ENCODE assay signal across 9 cellular contexts in genomic region chr12:64392221-64392620, GRCh38. TPM values are rescaled to one million over a fixed set of nuclear protein-coding genes. Genes with fewer than 3 reads are reported as not detected.
DNase-seq lines count a peak whose midpoint lies in the region; ATAC-seq and TF ChIP-seq lines count a peak whose summit lies in the region.
"Had no signal": no experiment of that assay in that cellular context is flagged by ENCODE, and none has a peak within 500 bp of the region (broad histone marks: within the 10 kb centered on the region; RNA-seq: fewer than 3 reads in every experiment).

No MANE protein-coding gene starts in this region.

- DNase-seq in AG09319 (ENCODE audit: extremely low read depth, low read depth) (no peak), NCI-H460 (ENCODE audit: extremely low read depth, low read depth) (peak; percentile 39), esophagus squamous epithelium (lab: John Stamatoyannopoulos, UW) (no peak), COR-L47 (lab: John Stamatoyannopoulos, UW) (no peak), coronary artery (ENCODE audit: low spot score) (no peak), mesothelial cell of epicardium (ENCODE audit: low spot score in 2 of 2, unreplicated experiment in 2 of 2) (no peak), NCI-H1092 treated with DMSO at 0.1 percent for 48 hours (lab: John Stamatoyannopoulos, UW) (no peak)

- H3K27ac ChIP-seq in esophagus squamous epithelium, result no peak overlapping the region
- H3K27ac ChIP-seq in coronary artery, result no peak overlapping the region

- intact Hi-C loops in esophagus squamous epithelium (cut with DNase I), result no loop called here

- H3K27me3 ChIP-seq in esophagus squamous epithelium, result peaks cover 0 to 28% (median 0%) of the 10 kb centered on the region in 4 donors

- H3K9me3 Mint-ChIP-seq in mesothelial cell of epicardium, result no peaks in the 10 kb centered on the region
- H3K9me3 Mint-ChIP-seq: dendritic cell treated with granulocyte-macrophage colony-stimulating factor and Interleukin-4, amounts not matched to agents 40 ng/mL and 50 ng/mL, for 4 days had no signal

- peaks cover 2% of the 10 kb centered on the region for H3K4me1 Mint-ChIP-seq in mesothelial cell of epicardium

- no peaks in the 10 kb centered on the region for H3K27me3 Mint-ChIP-seq in mesothelial cell of epicardium (ENCODE audit: low read depth)

- no peaks in the 10 kb centered on the region for H3K36me3 ChIP-seq in esophagus squamous epithelium

- H3K9me3 ChIP-seq in esophagus squamous epithelium, result no peaks in the 10 kb centered on the region

- no peak overlapping the region for H3K4me3 Mint-ChIP-seq in mesothelial cell of epicardium
- H3K4me3 Mint-ChIP-seq: dendritic cell treated with granulocyte-macrophage colony-stimulating factor and Interleukin-4, amounts not matched to agents 40 ng/mL and 50 ng/mL, for 4 days had no signal

- no peak overlapping the region for H3K27ac Mint-ChIP-seq in mesothelial cell of epicardium
- H3K27ac Mint-ChIP-seq: dendritic cell treated with granulocyte-macrophage colony-stimulating factor and Interleukin-4, amounts not matched to agents 40 ng/mL and 50 ng/mL, for 4 days had no signal

- peak; percentile 79 for ATAC-seq in GM18517 (IDR thresholded peaks at IDR 0.05; ENCODE audit: unreplicated experiment)

- WGBS in esophagus squamous epithelium, 2 donors, result 61 to 86% methylated on average over 2 to 3 of the region's 3 CpGs

- TF ChIP-seq CTCF in AG09319 (IDR thresholded peaks at IDR 0.05; ENCODE audit: low read depth, low read length) (peak; percentile 30), esophagus squamous epithelium (IDR thresholded peaks at IDR 0.05) (peak in 4 of 6 experiments; percentile 9 to 47 (median 16)), coronary artery (IDR thresholded peaks at IDR 0.05) (no peak), mesothelial cell of epicardium (IDR thresholded peaks at IDR 0.05; ENCODE audit: unreplicated experiment) (no peak)

- no peaks in the 10 kb centered on the region for H3K36me3 Mint-ChIP-seq in mesothelial cell of epicardium

- H3K4me1 ChIP-seq in esophagus squamous epithelium, result peaks cover 5 to 53% (median 9%) of the 10 kb centered on the region in 3 donors

- no peak for TF ChIP-seq POLR2A in esophagus squamous epithelium (IDR thresholded peaks at IDR 0.05)

- no peak overlapping the region for H3K4me3 ChIP-seq in esophagus squamous epithelium
- no peak overlapping the region for H3K4me3 ChIP-seq in coronary artery

RNA-seq across cellular contexts. Expression of gene C12orf56, which starts 1.7 kb away (rescaled TPM):
- 0.40 TPM in 1 of 2 replicates, not detected in the other for total RNA-seq in NCI-H460 (2014; rRNA removed; shearing (Covaris generic))
- 0.17 TPM in 1 of 2 replicates, not detected in the other for polyA plus RNA-seq in NCI-H460 (2014; cell fraction: nucleus; rRNA removed)
- 1 to 10 TPM in 3 of 4 donors, under 1 TPM in 1; 1.00 to 6.8 (median 3.0) TPM for total RNA-seq in esophagus squamous epithelium
- 0.41 to 0.93 TPM (median 0.45 TPM) in 3 replicates for total RNA-seq in mesothelial cell of epicardium

RNA-seq across cellular contexts. Expression of gene XPOT, which starts 12.0 kb away (rescaled TPM):
- 261 and 293 TPM in 2 replicates for total RNA-seq in NCI-H460 (2014; rRNA removed; shearing (Covaris generic))
- polyA plus RNA-seq in NCI-H460 (2014; cell fraction: nucleus; rRNA removed), result 199 and 279 TPM in 2 replicates
- total RNA-seq in esophagus squamous epithelium (10 to 100 TPM; 29.9 to 61.2 (median 38.0) TPM), mesothelial cell of epicardium (50.6 to 58.5 TPM (median 52.4 TPM) in 3 replicates)

RNA-seq across cellular contexts. Expression of gene TBK1, which starts 59.7 kb away (rescaled TPM):
- 61.1 and 65.1 TPM in 2 replicates for total RNA-seq in NCI-H460 (2014; rRNA removed; shearing (Covaris generic))
- 31.8 and 63.8 TPM in 2 replicates for polyA plus RNA-seq in NCI-H460 (2014; cell fraction: nucleus; rRNA removed)
- total RNA-seq in esophagus squamous epithelium, result 10 to 100 TPM; 12.5 to 25.7 (median 20.7) TPM
- 21.9 to 25.5 TPM (median 25.2 TPM) in 3 replicates for total RNA-seq in mesothelial cell of epicardium

Comparison
In these comparisons a context has a peak if more than half of its experiments do, and no peak if none do; other contexts are left out.
1. CTCF ChIP-seq: peak in AG09319 (single experiment) and esophagus squamous epithelium (4 of 6); none in coronary artery (single experiment) and mesothelial cell of epicardium (single experiment).